Comparison of ENCODE assay signal across 8 cellular contexts in genomic region chr3:49903451-49904424, GRCh38. TPM values are rescaled to one million over a fixed set of nuclear protein-coding genes. Genes with fewer than 3 reads are reported as not detected.
DNase-seq lines count a peak whose midpoint lies in the region; ATAC-seq and TF ChIP-seq lines count a peak whose summit lies in the region.

TSS of gene MST1R (minus strand) at chr3:49903873. CDS start at chr3:49903609, 264 bp downstream.

- ATAC-seq in GM21381 (IDR thresholded peaks at IDR 0.05; ENCODE audit: unreplicated experiment): peak; percentile 78

- peak within 1 kb of the TSS; percentile 56 to 71 (median 62) for H3K4me3 Mint-ChIP-seq in nephron

- H3K4me1 ChIP-seq in stomach smooth muscle (ENCODE audit: control insufficient read depth, insufficient read depth, low read length): peaks cover 28% of the 10 kb centered on the region

- no peaks in the 10 kb centered on the region for H3K9me3 ChIP-seq in stomach smooth muscle (ENCODE audit: control insufficient read depth in 2 of 2, low read length in 2 of 2)

- H3K27ac ChIP-seq in epithelial cell of prostate: peak within 1 kb of the TSS; percentile 99
- H3K27ac ChIP-seq in stomach smooth muscle (ENCODE audit: low read length): no peak within 1 kb of the TSS

- no peaks in the 10 kb centered on the region for H3K27me3 ChIP-seq in BJ (ENCODE audit: control insufficient read depth, insufficient read depth, low read length)
- no peaks in the 10 kb centered on the region for H3K27me3 ChIP-seq in stomach smooth muscle (ENCODE audit: control insufficient read depth in 1 of 2, insufficient read depth in 2 of 2, low read length in 2 of 2)

- H3K36me3 ChIP-seq in BJ (ENCODE audit: control insufficient read depth, insufficient read depth, low read length) (no peaks in the 10 kb centered on the region; the same call in 1 of the 2 replicates), stomach smooth muscle (ENCODE audit: control insufficient read depth in 2 of 2, insufficient read depth in 2 of 2, low read length in 2 of 2) (no peaks in the 10 kb centered on the region)

- H3K4me3 ChIP-seq in BJ (ENCODE audit: low read depth, low read length) (peak within 1 kb of the TSS; percentile 26), stomach smooth muscle (ENCODE audit: low read length in 2 of 2) (peak within 1 kb of the TSS; percentile 59 to 75)

- no peaks in the 10 kb centered on the region for H3K27me3 Mint-ChIP-seq in nephron (ENCODE audit: low read depth)

- TF ChIP-seq CTCF in BJ (IDR thresholded peaks at IDR 0.05; ENCODE audit: insufficient read depth, low read depth, low read length): no peak
- no peak for TF ChIP-seq CTCF in nephron (IDR thresholded peaks at IDR 0.05; ENCODE audit: unreplicated experiment in 3 of 3)

- peaks cover 11% of the 10 kb centered on the region for H3K4me1 Mint-ChIP-seq in nephron

- POLR2A ChIA-PET in BJ (lab: Charles Lee): no interaction called here

- CTCF ChIA-PET in BJ (lab: Yijun Ruan, JAX): no interaction called here

- H3K36me3 Mint-ChIP-seq in nephron (ENCODE audit: low read depth): no peaks in the 10 kb centered on the region

- H3K9ac ChIP-seq in stomach smooth muscle (ENCODE audit: low read length in 2 of 2): peak within 1 kb of the TSS; percentile 32 to 47

- DNase-seq in BJ (ENCODE audit: low read depth) (no peak), NCI-H2029 (lab: John Stamatoyannopoulos, UW) (peak; percentile 89), epithelial cell of prostate (ENCODE audit: low read depth, low spot score) (no peak), OCI-M2 (lab: John Stamatoyannopoulos, UW; ENCODE audit: unreplicated experiment) (no peak)
- DNase-seq in activated CD8-positive, alpha-beta memory T cell treated with anti-CD3 and anti-CD28 coated beads for 4 hours (ENCODE audit: low read depth in 2 of 2): peak; percentile 42 to 44

- no peaks in the 10 kb centered on the region for H3K9me3 Mint-ChIP-seq in nephron

- peak within 1 kb of the TSS in 1 of 3 experiments; percentile 52 for H3K27ac Mint-ChIP-seq in nephron

RNA-seq across cellular contexts. Expression of gene MST1R, which starts in this region (rescaled TPM):
- 0.17 and 0.64 TPM in 2 replicates for polyA plus RNA-seq in BJ (2011; rRNA removed)
- 0.51 and 0.76 TPM in 2 replicates for polyA minus RNA-seq in BJ (2011; rRNA and poly(A)+ RNA removed)

Comparison
In these comparisons a context has a peak if more than half of its experiments do, and no peak if none do; other contexts are left out.
1. DNase-seq: peak in NCI-H2029 (single experiment) and activated CD8-positive, alpha-beta memory T cell treated with anti-CD3 and anti-CD28 coated beads for 4 hours (2 of 2); none in BJ (single experiment), epithelial cell of prostate (single experiment) and OCI-M2 (single experiment).